In genomic region chr9:28518439-28518838, GRCh38 we compare ENCODE assay signal across 28 cellular contexts.
"Had no signal": no experiment of that assay in that cellular context is flagged by ENCODE, and none has a peak within 500 bp of the region (broad histone marks: within the 10 kb centered on the region; RNA-seq: fewer than 3 reads in every experiment).

No MANE protein-coding gene starts in this region.

- H3K4me1 ChIP-seq: ascending aorta had no signal

- H3K27ac ChIP-seq: ascending aorta, cardiac muscle cell, VCaP had no signal

- H3K36me3 ChIP-seq: ascending aorta, cardiac muscle cell had no signal

- DNase-seq: activated B cell treated with CpG ODN at 0.5 μM for 24 hours; activated CD4-positive, alpha-beta memory T cell treated with anti-CD3 and anti-CD28 coated beads for 36 hours; activated CD4-positive, alpha-beta T cell treated with anti-CD3 and anti-CD28 coated beads for 4 hours; activated CD4-positive, alpha-beta T cell treated with anti-CD3 and anti-CD28 coated beads, Interleukin-2, amount 10 ng/mL, durations not matched to agents 24 days and 14 days; activated CD4-positive, alpha-beta T cell treated with anti-CD3 and anti-CD28 coated beads, Interleukin-2, amount 50 U/mL, for 1 hour; activated CD4-positive, alpha-beta T cell treated with anti-CD3 and anti-CD28 coated beads, Interleukin-2, amount 50 U/mL, for 4 hours; activated CD4-positive, CD25-positive, alpha-beta regulatory T cell treated with anti-CD3 and anti-CD28 coated beads, Interleukin-2, amount 50 U/mL, for 72 hours; activated CD8-positive, alpha-beta memory T cell treated with anti-CD3 and anti-CD28 coated beads, Interleukin-2, amount 50 U/mL, for 4 hours; activated CD8-positive, alpha-beta T cell treated with anti-CD3 and anti-CD28 coated beads for 36 hours; activated effector memory CD4-positive, alpha-beta T cell treated with Interleukin-2 at 50 U/mL for 16 hours; activated gamma-delta T cell; activated naive CD4-positive, alpha-beta T cell treated with anti-CD3 and anti-CD28 coated beads, Interleukin-2, amount 10 ng/mL, durations not matched to agents 7 days and 5 days; activated naive CD4-positive, alpha-beta T cell treated with Interleukin-2 at 50 U/mL for 16 hours; activated naive CD8-positive, alpha-beta T cell treated with anti-CD3 and anti-CD28 coated beads, Interleukin-2, amount 10 ng/mL, durations not matched to agents 7 days and 5 days; activated naive CD8-positive, alpha-beta T cell treated with anti-CD3 and anti-CD28 coated beads, Interleukin-2, amount 50 U/mL, for 24 hours; activated T-cell treated with anti-CD3 and anti-CD28 coated beads for 4 hours; activated T-cell treated with anti-CD3 and anti-CD28 coated beads, Interleukin-2, amount 50 U/mL, for 1 hour; activated T-cell treated with anti-CD3 and anti-CD28 coated beads, Interleukin-2, amount 50 U/mL, for 4 hours; activated T-cell treated with anti-CD3 and anti-CD28 coated beads, Interleukin-2, amount 50 U/mL, for 72 hours; amygdala; anterior cingulate cortex; caudate nucleus; cerebellar nuclear complex; T-helper 2 cell; T-helper 9 cell had no signal

- H3K4me3 ChIP-seq: ascending aorta, cardiac muscle cell had no signal

- H3K27me3 ChIP-seq: ascending aorta, cardiac muscle cell had no signal

- H3K9me3 ChIP-seq: ascending aorta had no signal

- ATAC-seq: activated CD8-positive, alpha-beta T cell treated with anti-CD3 and anti-CD28 coated beads for 36 hours; activated naive CD8-positive, alpha-beta T cell treated with anti-CD3 and anti-CD28 coated beads, Interleukin-2, amount 50 U/mL, for 24 hours; activated T-cell treated with anti-CD3 and anti-CD28 coated beads, Interleukin-2, amount 50 U/mL, for 4 hours; activated T-cell treated with anti-CD3 and anti-CD28 coated beads, Interleukin-2, amount 50 U/mL, for 72 hours had no signal
